In the genomic region with DNA sequence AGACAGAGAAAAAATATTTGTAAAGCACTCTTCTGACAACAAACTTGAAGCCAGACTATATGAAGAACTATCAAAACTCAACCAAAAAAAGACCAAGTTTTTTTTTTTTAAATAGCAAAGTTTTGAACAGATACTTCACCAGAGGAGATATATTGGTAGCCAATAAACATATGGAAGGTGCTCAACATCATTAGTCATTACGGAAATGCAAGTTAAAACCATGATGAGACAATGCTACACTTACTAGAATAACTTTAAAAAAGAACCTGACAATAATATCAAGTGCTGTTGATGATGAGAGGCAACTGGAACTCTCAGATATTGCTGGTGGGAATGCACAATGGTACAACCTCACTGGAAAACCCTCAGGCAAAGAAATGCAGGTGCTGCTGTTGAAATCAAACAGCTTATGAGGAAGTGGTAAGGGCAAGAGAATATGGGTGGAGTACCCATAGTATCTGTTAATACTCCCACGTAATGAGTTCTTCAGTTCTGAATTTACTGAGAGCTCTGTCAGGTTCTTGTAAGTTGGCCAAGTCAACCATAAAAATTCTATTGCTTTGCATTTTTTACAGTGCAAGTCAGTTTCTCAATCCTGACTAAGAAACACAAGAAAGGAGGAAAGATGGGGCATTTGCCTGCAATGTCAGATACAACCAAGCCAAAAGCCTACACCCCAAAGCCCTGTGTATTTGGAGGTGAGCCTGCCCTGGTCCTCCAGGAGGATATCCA, we compare ENCODE assay signal across 8 cellular contexts.
A peak's percentile ranks its signal among the peaks of the same experiment; 100 is the strongest.
DNase-seq lines count a peak whose midpoint lies in the region; ATAC-seq and FAIRE-seq lines count a peak whose summit lies in the region.

No MANE protein-coding gene starts in this region.

- peaks cover 27% of the 10 kb centered on the region for H3K4me1 Mint-ChIP-seq in central memory CD8-positive, alpha-beta T cell

- H3K9me3 Mint-ChIP-seq in central memory CD8-positive, alpha-beta T cell = no peaks in the 10 kb centered on the region

- H3K9me3 ChIP-seq in KOPT-K1 (ENCODE audit: insufficient read depth, low read length, poor library complexity, severe bottlenecking) = no peaks in the 10 kb centered on the region

- ATAC-seq in GM21447 (IDR thresholded peaks at IDR 0.05; ENCODE audit: unreplicated experiment) = peak; percentile 75
- ATAC-seq in central memory CD8-positive, alpha-beta T cell (replicated peaks; ENCODE audit: extremely low read depth, poor library complexity, severe bottlenecking) = peak; percentile 54

- H3K27ac Mint-ChIP-seq in central memory CD8-positive, alpha-beta T cell (ENCODE audit: low read depth) = peak overlapping the region; percentile 78

- H3K36me3 ChIP-seq in KOPT-K1 (ENCODE audit: insufficient read depth, low read length) = no peaks in the 10 kb centered on the region

- peak overlapping the region; percentile 58 for H3K27ac ChIP-seq in KOPT-K1 (ENCODE audit: low read depth, low read length, poor library complexity, severe bottlenecking)

- no peaks in the 10 kb centered on the region for H3K36me3 Mint-ChIP-seq in central memory CD8-positive, alpha-beta T cell (ENCODE audit: insufficient read depth)

- peak overlapping the region; percentile 21 for H3K4me3 Mint-ChIP-seq in central memory CD8-positive, alpha-beta T cell

- no peaks in the 10 kb centered on the region for H3K27me3 Mint-ChIP-seq in central memory CD8-positive, alpha-beta T cell

- no peak for FAIRE-seq in GM19239 (lab: Jason Lieb, UNC)

- DNase-seq in GF-D8 (lab: John Stamatoyannopoulos, UW) (peak; percentile 98), GM19239 (ENCODE audit: insufficient read length, low spot score) (no peak), midbrain (lab: John Stamatoyannopoulos, UW) (no peak), epidermal melanocyte (ENCODE audit: insufficient read length, low spot score) (no peak), NCI-H510A (lab: John Stamatoyannopoulos, UW) (no peak)
- DNase-seq in central memory CD8-positive, alpha-beta T cell (ENCODE audit: low spot score in 2 of 2) = no peak
